Comparison of ENCODE assay signal across 1 cellular context in genomic region chr12:57618431-57618830, GRCh38. TPM values are rescaled to one million over a fixed set of nuclear protein-coding genes. Genes with fewer than 3 reads are reported as not detected.
"Had no signal": no experiment of that assay in that cellular context is flagged by ENCODE, and none has a peak within 500 bp of the region (broad histone marks: within the 10 kb centered on the region; RNA-seq: fewer than 3 reads in every experiment).

No MANE protein-coding gene starts in this region.

RNA-seq across cellular contexts. Expression of gene ARHGEF25, which starts 7.2 kb away (rescaled TPM):
- polyA plus RNA-seq: naive thymus-derived CD8-positive, alpha-beta T cell had no signal

RNA-seq across cellular contexts. Expression of gene B4GALNT1, which starts 14.6 kb away (rescaled TPM):
- polyA plus RNA-seq: naive thymus-derived CD8-positive, alpha-beta T cell had no signal
